In genomic region chr10:35611750-35612149, GRCh38 we compare ENCODE assay signal across 2 cellular contexts.
TF ChIP-seq lines count a peak whose summit lies in the region.

No MANE protein-coding gene starts in this region.

TF ChIP-seq in HepG2, 621 proteins besides CTCF, POLR2A, EP300 and RAD21:
- TF ChIP-seq SALL1 (CRISPR knock-in tag; IDR thresholded peaks at IDR 0.05) = 0 out of 2 replicates have a peak, but pooled peaks have one; percentile 21
- no peak for TF ChIP-seq SIX4 (CRISPR knock-in tag; IDR thresholded peaks at IDR 0.05)
- peak; percentile 28; the same call in 1 of the 2 replicates for TF ChIP-seq SMC3 (IDR thresholded peaks at IDR 0.05; ENCODE audit: low read length)
- TF ChIP-seq STAG1 (CRISPR knock-in tag; IDR thresholded peaks at IDR 0.05) = peak; percentile 48
- TF ChIP-seq ZNF256 (CRISPR knock-in tag; conservative IDR thresholded peaks at IDR 0.05) = no peak

TF ChIP-seq in K562, 482 proteins besides CTCF, POLR2A, EP300 and RAD21:
- TF ChIP-seq, protein P1, sequence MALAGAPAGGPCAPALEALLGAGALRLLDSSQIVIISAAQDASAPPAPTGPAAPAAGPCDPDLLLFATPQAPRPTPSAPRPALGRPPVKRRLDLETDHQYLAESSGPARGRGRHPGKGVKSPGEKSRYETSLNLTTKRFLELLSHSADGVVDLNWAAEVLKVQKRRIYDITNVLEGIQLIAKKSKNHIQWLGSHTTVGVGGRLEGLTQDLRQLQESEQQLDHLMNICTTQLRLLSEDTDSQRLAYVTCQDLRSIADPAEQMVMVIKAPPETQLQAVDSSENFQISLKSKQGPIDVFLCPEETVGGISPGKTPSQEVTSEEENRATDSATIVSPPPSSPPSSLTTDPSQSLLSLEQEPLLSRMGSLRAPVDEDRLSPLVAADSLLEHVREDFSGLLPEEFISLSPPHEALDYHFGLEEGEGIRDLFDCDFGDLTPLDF (CRISPR knock-in tag; IDR thresholded peaks at IDR 0.05) = no peak
- TF ChIP-seq MLLT1 (IDR thresholded peaks at IDR 0.05) (no peak), ZNF133 (CRISPR knock-in tag; IDR thresholded peaks at IDR 0.05) (no peak), ZNF695 (CRISPR knock-in tag; IDR thresholded peaks at IDR 0.05) (no peak), CHCHD3 (CRISPR knock-in tag; IDR thresholded peaks at IDR 0.05) (no peak)
